12 cellular contexts compared by ENCODE assay signal in the genomic region with DNA sequence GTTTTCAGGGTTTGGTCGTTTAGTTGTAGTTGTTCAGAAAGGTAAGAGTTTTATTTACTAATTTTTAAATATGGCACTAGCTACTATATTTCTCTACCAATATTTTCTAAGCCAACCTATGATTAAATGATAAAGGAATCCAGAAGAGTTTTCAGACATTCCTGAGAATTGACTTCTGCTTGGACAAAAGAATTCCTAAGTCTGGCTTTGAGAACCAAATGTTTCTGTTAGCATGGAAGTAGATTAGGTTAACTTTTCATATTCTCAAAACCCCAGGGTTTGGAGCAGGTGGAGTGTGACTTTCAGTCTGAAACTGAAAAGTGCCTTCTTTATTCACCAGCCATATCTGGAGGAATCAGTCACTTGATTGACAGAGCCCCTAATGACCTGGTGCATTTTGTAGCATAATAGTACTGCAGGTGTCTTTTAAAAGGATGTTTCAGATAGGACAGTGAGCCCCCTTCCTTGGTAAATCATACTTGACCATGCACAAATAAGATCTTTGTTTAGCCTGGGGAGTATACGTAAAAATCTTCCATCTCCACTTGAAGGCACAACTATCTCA.
"Had no signal": no experiment of that assay in that cellular context is flagged by ENCODE, and none has a peak within 500 bp of the region (broad histone marks: within the 10 kb centered on the region; RNA-seq: fewer than 3 reads in every experiment).

No MANE protein-coding gene starts in this region.

- H3K27ac ChIP-seq: cardiac muscle cell, esophagus muscularis mucosa, prostate gland, right lobe of liver, spleen, suprapubic skin had no signal

- H3K36me3 ChIP-seq: cardiac muscle cell, esophagus muscularis mucosa, prostate gland, right lobe of liver, spleen, suprapubic skin had no signal

- H3K27me3 ChIP-seq: cardiac muscle cell, esophagus muscularis mucosa, right lobe of liver, spleen had no signal

- H3K4me3 ChIP-seq: cardiac muscle cell, esophagus muscularis mucosa, prostate gland, right lobe of liver, spleen, suprapubic skin had no signal

- H3K9me3 ChIP-seq: esophagus muscularis mucosa, prostate gland, right lobe of liver, spleen, suprapubic skin had no signal

- ATAC-seq: activated CD4-positive, CD25-positive, alpha-beta regulatory T cell treated with anti-CD3 and anti-CD28 coated beads, Interleukin-2, amount 50 U/mL, for 24 hours; right lobe of liver had no signal

- H3K4me1 ChIP-seq: esophagus muscularis mucosa, prostate gland, spleen, suprapubic skin had no signal

- DNase-seq: activated CD4-positive, alpha-beta T cell treated with anti-CD3 and anti-CD28 coated beads, Interleukin-2, amount 50 U/mL, for 4 hours; activated naive CD4-positive, alpha-beta T cell; activated T-cell treated with anti-CD3 and anti-CD28 coated beads for 4 hours; aorta; hippocampal formation; right lobe of liver; spleen had no signal
